Comparison of ENCODE assay signal across 8 cellular contexts in genomic region chr3:127822166-127822835, GRCh38. TPM values are rescaled to one million over a fixed set of nuclear protein-coding genes. Genes with fewer than 3 reads are reported as not detected.
DNase-seq lines count a peak whose midpoint lies in the region; ATAC-seq, FAIRE-seq and TF ChIP-seq lines count a peak whose summit lies in the region.

Gene MGLL, minus strand, starts transcription at chr3:127822515. Its CDS starts 197 bp downstream, at chr3:127822318.

- H3K9ac ChIP-seq in MM.1S (ENCODE audit: low read length) (no peak within 1 kb of the TSS), astrocyte (ENCODE audit: low read length) (peak within 1 kb of the TSS; percentile 89)

- peak within 1 kb of the TSS; percentile 95 for H3K4me3 Mint-ChIP-seq in astrocyte (ENCODE audit: unreplicated experiment)

- peak within 1 kb of the TSS; percentile 77 for H3K27ac Mint-ChIP-seq in astrocyte (ENCODE audit: unreplicated experiment)

- no peaks in the 10 kb centered on the region for H3K9me2 ChIP-seq in MM.1S (replicated peaks; ENCODE audit: insufficient read depth, low read length)

- peaks cover 3% of the 10 kb centered on the region for H3K36me3 Mint-ChIP-seq in astrocyte (ENCODE audit: low read depth, unreplicated experiment)

- H3K9me3 Mint-ChIP-seq in astrocyte (ENCODE audit: unreplicated experiment): no peaks in the 10 kb centered on the region

- H3K36me3 ChIP-seq in MM.1S (replicated peaks; ENCODE audit: insufficient read depth, low read length) (no peaks in the 10 kb centered on the region), astrocyte (ENCODE audit: insufficient read depth, low read length) (no peaks in the 10 kb centered on the region), prostate gland (no peaks in the 10 kb centered on the region)

- H4K20me1 ChIP-seq in MM.1S (ENCODE audit: insufficient read depth, low read length) (no peaks in the 10 kb centered on the region), astrocyte (ENCODE audit: insufficient read depth, low read length) (no peaks in the 10 kb centered on the region)

- H3K27me3 Mint-ChIP-seq in astrocyte (ENCODE audit: low read depth, unreplicated experiment): no peaks in the 10 kb centered on the region

- H3K9me3 ChIP-seq in MM.1S (replicated peaks; ENCODE audit: insufficient read depth, low read length): no peaks in the 10 kb centered on the region
- no peaks in the 10 kb centered on the region for H3K9me3 ChIP-seq in astrocyte (ENCODE audit: insufficient read depth, low read depth, low read length)
- no peaks in the 10 kb centered on the region for H3K9me3 ChIP-seq in prostate gland

- no peak for DNase-seq in AG09309 (ENCODE audit: low read depth)
- DNase-seq in MM.1S: no peak
- DNase-seq in astrocyte (ENCODE audit: low read depth): peak; percentile 35
- peak; percentile 67 for DNase-seq in hepatic stellate cell (ENCODE audit: low spot score)
- DNase-seq in prostate gland (ENCODE audit: low spot score): no peak
- no peak for DNase-seq in NCI-H1105 treated with DMSO at 0.1 percent for 48 hours (lab: John Stamatoyannopoulos, UW)

- peaks cover 12% of the 10 kb centered on the region for H3K4me1 Mint-ChIP-seq in astrocyte (ENCODE audit: low read depth, unreplicated experiment)

- TF ChIP-seq CTCF in AG09309 (IDR thresholded peaks at IDR 0.05; ENCODE audit: control insufficient read depth, insufficient read depth, low read depth, low read length, missing control alignments) (no peak), MM.1S (IDR thresholded peaks at IDR 0.05; ENCODE audit: low read length) (no peak), astrocyte (IDR thresholded peaks at IDR 0.05; ENCODE audit: insufficient read depth, low read depth, low read length) (no peak), prostate gland (IDR thresholded peaks at IDR 0.05) (no peak)

- no peaks in the 10 kb centered on the region for H3F3A ChIP-seq in MM.1S (ENCODE audit: insufficient read depth, low read length)

- H3K4me3 ChIP-seq in AG09309 (ENCODE audit: control insufficient read depth, low read depth, low read length): peak within 1 kb of the TSS; percentile 65
- H3K4me3 ChIP-seq in MM.1S (ENCODE audit: low read length): peak within 1 kb of the TSS; percentile 66
- H3K4me3 ChIP-seq in astrocyte (ENCODE audit: insufficient read depth, low read depth, low read length): peak within 1 kb of the TSS; percentile 88
- peak within 1 kb of the TSS; percentile 59 to 72 for H3K4me3 ChIP-seq in prostate gland

- no peak for FAIRE-seq in astrocyte (lab: Jason Lieb, UNC)

- 1% methylated on average over 34 of the region's 35 CpGs for WGBS in prostate gland

- H3K27me3 ChIP-seq in MM.1S (replicated peaks; ENCODE audit: insufficient read depth, low read length) (peaks cover 22% of the 10 kb centered on the region), astrocyte (ENCODE audit: insufficient read depth, low read length) (no peaks in the 10 kb centered on the region), prostate gland (replicated peaks; ENCODE audit: insufficient read depth) (no peaks in the 10 kb centered on the region)

- H3K4me1 ChIP-seq in MM.1S (ENCODE audit: low read length) (no peaks in the 10 kb centered on the region), astrocyte (ENCODE audit: insufficient read depth, low read length) (peaks cover 25% of the 10 kb centered on the region), prostate gland (replicated peaks) (peaks cover 8% of the 10 kb centered on the region)

- ATAC-seq in GM19035 (IDR thresholded peaks at IDR 0.05; ENCODE audit: unreplicated experiment): peak; percentile 19
- ATAC-seq in HG02981 (IDR thresholded peaks at IDR 0.05; ENCODE audit: unreplicated experiment): no peak

- no peak for TF ChIP-seq POLR2A in prostate gland (IDR thresholded peaks at IDR 0.05)

- intact Hi-C loops in prostate gland (cut with DNase I): loop anchor here (2.0 to 10.0 kb wide), 4 partner anchors 32 to 248 kb away; no protein-coding TSS in a partner anchor

- H3K27ac ChIP-seq in MM.1S (ENCODE audit: low read length) (no peak within 1 kb of the TSS), astrocyte (ENCODE audit: low read depth, low read length) (peak within 1 kb of the TSS; percentile 62), prostate gland (peak within 1 kb of the TSS; percentile 65 to 73)

- H3K4me2 ChIP-seq in MM.1S (ENCODE audit: low read depth, low read length): peak within 1 kb of the TSS; percentile 55
- peak within 1 kb of the TSS; percentile 100 for H3K4me2 ChIP-seq in astrocyte (ENCODE audit: low read length)

- peak within 1 kb of the TSS; percentile 33 for H2AFZ ChIP-seq in MM.1S (ENCODE audit: low read length)
- peak within 1 kb of the TSS; percentile 94 for H2AFZ ChIP-seq in astrocyte (ENCODE audit: low read depth, low read length)

- H3K79me2 ChIP-seq in MM.1S (ENCODE audit: low read length): no peaks in the 10 kb centered on the region
- H3K79me2 ChIP-seq in astrocyte (ENCODE audit: insufficient read depth, low read length): no peaks in the 10 kb centered on the region

RNA-seq across cellular contexts. Expression of gene MGLL, which starts in this region (rescaled TPM):
- total RNA-seq in astrocyte (24.5 and 27.3 TPM in 2 replicates), prostate gland (10 to 100 TPM; 20.0 to 31.8 TPM)

Comparison
In these comparisons a context has a peak if more than half of its experiments do, and no peak if none do; other contexts are left out.
1. DNase-seq: peak in astrocyte (single experiment) and hepatic stellate cell (single experiment); none in AG09309 (single experiment), MM.1S (single experiment), prostate gland (single experiment) and NCI-H1105 treated with DMSO at 0.1 percent for 48 hours (single experiment).
2. Peak in every context shown above with its lines, with median percentiles within 50 percentile points of each other: H3K4me3 ChIP-seq.